In genomic region chr6:41191569-41191968, GRCh38 we compare ENCODE assay signal across 9 cellular contexts. TPM values are rescaled to one million over a fixed set of nuclear protein-coding genes. Genes with fewer than 3 reads are reported as not detected.
DNase-seq lines count a peak whose midpoint lies in the region; ATAC-seq, FAIRE-seq and TF ChIP-seq lines count a peak whose summit lies in the region.
"Had no signal": no experiment of that assay in that cellular context is flagged by ENCODE, and none has a peak within 500 bp of the region (broad histone marks: within the 10 kb centered on the region; RNA-seq: fewer than 3 reads in every experiment).

No MANE protein-coding gene starts in this region.

- intact Hi-C loops in uterus (cut with DNase I; ENCODE audit: low total_unique reads), result no loop called here

- FAIRE-seq in H54 (lab: Jason Lieb, UNC), result no peak

- TF ChIP-seq POLR2A in H54 (IDR thresholded peaks at IDR 0.05; ENCODE audit: low read depth, low read length), result no peak
- TF ChIP-seq POLR2A in uterus (IDR thresholded peaks at IDR 0.05), result no peak

- peaks cover 8% of the 10 kb centered on the region for H3K9me3 Mint-ChIP-seq in activated T-cell treated with anti-CD3 and anti-CD28 coated beads, Interleukin-2, amount 50 U/mL, for 24 hours
- peaks cover 5 to 12% of the 10 kb centered on the region in 2 donors for H3K9me3 Mint-ChIP-seq in stimulated activated naive CD8-positive, alpha-beta T cell treated with anti-CD3 and anti-CD28 coated beads, Interleukin-15, amount 100 ng/mL, for 72 hours

- no peak for TF ChIP-seq CTCF in uterus (IDR thresholded peaks at IDR 0.05)

- peak; percentile 52 for ATAC-seq in stimulated activated naive CD8-positive, alpha-beta T cell treated with anti-CD3 and anti-CD28 coated beads, Interleukin-15, amount 100 ng/mL, for 72 hours
- no peak for ATAC-seq in HG03460 (IDR thresholded peaks at IDR 0.05; ENCODE audit: unreplicated experiment)

- H3K36me3 Mint-ChIP-seq in activated T-cell treated with anti-CD3 and anti-CD28 coated beads, Interleukin-2, amount 50 U/mL, for 24 hours (ENCODE audit: low read depth), result peaks cover 4% of the 10 kb centered on the region

- H3K27ac Mint-ChIP-seq in activated T-cell treated with anti-CD3 and anti-CD28 coated beads, Interleukin-2, amount 50 U/mL, for 24 hours, result no peak overlapping the region
- no peak overlapping the region for H3K27ac Mint-ChIP-seq in stimulated activated naive CD8-positive, alpha-beta T cell treated with anti-CD3 and anti-CD28 coated beads, Interleukin-15, amount 100 ng/mL, for 72 hours
- H3K27ac Mint-ChIP-seq: activated naive CD8-positive, alpha-beta T cell had no signal

- H3K4me3 ChIP-seq in uterus, result no peak overlapping the region

- H3K9me3 ChIP-seq in uterus, result no peaks in the 10 kb centered on the region

- no peak overlapping the region for H3K4me3 Mint-ChIP-seq in activated T-cell treated with anti-CD3 and anti-CD28 coated beads, Interleukin-2, amount 50 U/mL, for 24 hours
- H3K4me3 Mint-ChIP-seq in stimulated activated naive CD8-positive, alpha-beta T cell treated with anti-CD3 and anti-CD28 coated beads, Interleukin-15, amount 100 ng/mL, for 72 hours, result no peak overlapping the region
- H3K4me3 Mint-ChIP-seq: activated naive CD8-positive, alpha-beta T cell had no signal

- DNase-seq in AG08396 (ENCODE audit: low spot score) (peak; percentile 56), HuH-7 (ENCODE audit: low spot score) (peak; percentile 39), islet precursor cell (peak; percentile 70), H54 (ENCODE audit: insufficient read length, low spot score) (no peak), uterus (no peak)
- peak; percentile 68 for DNase-seq in activated T-cell treated with anti-CD3 and anti-CD28 coated beads, Interleukin-2, amount 50 U/mL, for 24 hours
- DNase-seq in stimulated activated naive CD8-positive, alpha-beta T cell treated with anti-CD3 and anti-CD28 coated beads, Interleukin-15, amount 100 ng/mL, for 72 hours, result peak in 1 of 2 donors; percentile 35

- H3K27ac ChIP-seq in uterus, result no peak overlapping the region

- H3K4me1 ChIP-seq in uterus, result no peaks in the 10 kb centered on the region

- no peaks in the 10 kb centered on the region for H3K36me3 ChIP-seq in uterus

- H3K4me1 Mint-ChIP-seq in activated T-cell treated with anti-CD3 and anti-CD28 coated beads, Interleukin-2, amount 50 U/mL, for 24 hours (ENCODE audit: low read depth), result peaks cover 9% of the 10 kb centered on the region
- H3K4me1 Mint-ChIP-seq in stimulated activated naive CD8-positive, alpha-beta T cell treated with anti-CD3 and anti-CD28 coated beads, Interleukin-15, amount 100 ng/mL, for 72 hours, result peaks cover 52% of the 10 kb centered on the region

- H3K27me3 Mint-ChIP-seq in activated T-cell treated with anti-CD3 and anti-CD28 coated beads, Interleukin-2, amount 50 U/mL, for 24 hours, result no peaks in the 10 kb centered on the region
- H3K27me3 Mint-ChIP-seq in stimulated activated naive CD8-positive, alpha-beta T cell treated with anti-CD3 and anti-CD28 coated beads, Interleukin-15, amount 100 ng/mL, for 72 hours, result no peaks in the 10 kb centered on the region
- H3K27me3 Mint-ChIP-seq: activated naive CD8-positive, alpha-beta T cell had no signal

- no peaks in the 10 kb centered on the region for H3K27me3 ChIP-seq in uterus

RNA-seq across cellular contexts. Expression of gene TREML2, which starts 9.4 kb away (rescaled TPM):
- total RNA-seq in uterus, result under 1 TPM in 1 of 4 donors, not detected in 3; 0.12 TPM

RNA-seq across cellular contexts. Expression of gene TREM2, which starts 28.7 kb away (rescaled TPM):
- 1 to 10 TPM in 1 of 4 donors, not detected in 3; 1.0 TPM for total RNA-seq in uterus

RNA-seq across cellular contexts. Expression of gene TREML4, which starts 36.6 kb away (rescaled TPM):
- not detected for total RNA-seq in uterus

RNA-seq across cellular contexts. Expression of gene TREML1, which starts 37.4 kb away (rescaled TPM):
- total RNA-seq in uterus, result 1 to 10 TPM in 1 of 4 donors, not detected in 3; 8.2 TPM

Comparison
In these comparisons a context has a peak if more than half of its experiments do, and no peak if none do; other contexts are left out.
1. DNase-seq: peak in AG08396 (single experiment), HuH-7 (single experiment), activated T-cell treated with anti-CD3 and anti-CD28 coated beads, Interleukin-2, amount 50 U/mL, for 24 hours (single experiment) and islet precursor cell (single experiment); none in H54 (single experiment) and uterus (0 of 2).